ENCODE assay signal across 8 cellular contexts in genomic region chr7:91062713-91063112, GRCh38.
"Had no signal": no experiment of that assay in that cellular context is flagged by ENCODE, and none has a peak within 500 bp of the region (broad histone marks: within the 10 kb centered on the region; RNA-seq: fewer than 3 reads in every experiment).

No MANE protein-coding gene starts in this region.

- H3K9me3 Mint-ChIP-seq: HFFc6 had no signal

- H3K4me3 Mint-ChIP-seq: HFFc6 had no signal

- ATAC-seq: HCT116, K562 had no signal

- DNase-seq: GM23248, GOT3, H7, HFFc6, IMR-90 had no signal

- H3K4me3 ChIP-seq: GM23248, HAP-1, K562 had no signal

- H3K27ac ChIP-seq: GM23248 had no signal

- H3K9me3 ChIP-seq: HAP-1 had no signal

- H3K36me3 ChIP-seq: HAP-1 had no signal

- H3K27ac Mint-ChIP-seq: HFFc6 had no signal
